13 cellular contexts compared by ENCODE assay signal in genomic region chr3:60192297-60193114, GRCh38.
DNase-seq lines count a peak whose midpoint lies in the region; ATAC-seq lines count a peak whose summit lies in the region.
"Had no signal": no experiment of that assay in that cellular context is flagged by ENCODE, and none has a peak within 500 bp of the region (broad histone marks: within the 10 kb centered on the region; RNA-seq: fewer than 3 reads in every experiment).

No MANE protein-coding gene starts in this region.

- H3K4me3 Mint-ChIP-seq in activated naive CD4-positive, alpha-beta T cell treated with anti-CD3 and anti-CD28 coated beads for 36 hours, result no peak overlapping the region
- H3K4me3 Mint-ChIP-seq in activated T-cell treated with anti-CD3 and anti-CD28 coated beads, Interleukin-2, amount 50 U/mL, for 72 hours, result peak overlapping the region; percentile 35 to 53
- H3K4me3 Mint-ChIP-seq in stimulated activated naive B cell treated with anti-CD40 and anti-IgM and Interleukin-4, amounts not matched to agents 10 μg/mL and 1 μg/mL and 100 μg/mL, for 72 hours, result peak overlapping the region in 1 of 2 donors; percentile 12

- intact Hi-C loops in activated naive CD4-positive, alpha-beta T cell treated with anti-CD3 and anti-CD28 coated beads for 36 hours (cut with micrococcal nuclease), result loop anchor here (1.0 to 5.0 kb wide), 4 partner anchors 106 to 325 kb away; no protein-coding TSS in a partner anchor

- peak; percentile 77 to 79 for ATAC-seq in activated T-cell treated with anti-CD3 and anti-CD28 coated beads, Interleukin-2, amount 50 U/mL, for 72 hours (replicated peaks in 1 of 2)
- ATAC-seq in stimulated activated naive B cell treated with anti-CD40 and anti-IgM and Interleukin-4, amounts not matched to agents 10 μg/mL and 1 μg/mL and 100 μg/mL, for 72 hours (replicated peaks), result peak; percentile 84 to 88
- ATAC-seq: right cardiac atrium had no signal

- DNase-seq in activated naive CD4-positive, alpha-beta T cell treated with anti-CD3 and anti-CD28 coated beads for 36 hours, result peak; percentile 58
- DNase-seq in activated naive CD4-positive, alpha-beta T cell treated with anti-CD3 and anti-CD28 coated beads, Interleukin-2, amount 50 U/mL, for 16 hours, result no peak
- DNase-seq in MV-4-11 (lab: John Stamatoyannopoulos, UW), result peak; percentile 77
- peak; percentile 51 to 53 for DNase-seq in activated T-cell treated with anti-CD3 and anti-CD28 coated beads, Interleukin-2, amount 50 U/mL, for 72 hours
- DNase-seq in stimulated activated naive B cell treated with anti-CD40 and anti-IgM and Interleukin-4, amounts not matched to agents 10 μg/mL and 1 μg/mL and 100 μg/mL, for 72 hours, result peak; percentile 58
- no peak for DNase-seq in T1000 (lab: John Stamatoyannopoulos, UW)
- DNase-seq in NCI-H2107 (lab: John Stamatoyannopoulos, UW), result no peak
- no peak for DNase-seq in COR-L47 (lab: John Stamatoyannopoulos, UW)
- DNase-seq: amygdala; NCI-H1436; NCI-H345; right cardiac atrium; stimulated activated naive CD4-positive, alpha-beta T cell treated with Interleukin-2 at 50 U/mL for 16 hours had no signal

- CTCF ChIA-PET in activated naive CD4-positive, alpha-beta T cell treated with anti-CD3 and anti-CD28 coated beads for 36 hours (lab: Charles Lee), result interaction anchor here (0.7 kb wide), 1 partner anchor 11 kb away, joined by 3 read pairs; no protein-coding TSS in a partner anchor

- H3K4me1 Mint-ChIP-seq in activated naive CD4-positive, alpha-beta T cell treated with anti-CD3 and anti-CD28 coated beads for 36 hours (ENCODE audit: low read depth), result peaks cover 28% of the 10 kb centered on the region
- H3K4me1 Mint-ChIP-seq in activated T-cell treated with anti-CD3 and anti-CD28 coated beads, Interleukin-2, amount 50 U/mL, for 72 hours (ENCODE audit: low read depth), result peaks cover 63% of the 10 kb centered on the region
- H3K4me1 Mint-ChIP-seq in stimulated activated naive B cell treated with anti-CD40 and anti-IgM and Interleukin-4, amounts not matched to agents 10 μg/mL and 1 μg/mL and 100 μg/mL, for 72 hours, result peaks cover 21 to 53% of the 10 kb centered on the region in 2 donors

- no peaks in the 10 kb centered on the region for H3K27me3 Mint-ChIP-seq in activated naive CD4-positive, alpha-beta T cell treated with anti-CD3 and anti-CD28 coated beads for 36 hours (ENCODE audit: low read depth)
- no peaks in the 10 kb centered on the region for H3K27me3 Mint-ChIP-seq in activated T-cell treated with anti-CD3 and anti-CD28 coated beads, Interleukin-2, amount 50 U/mL, for 72 hours (ENCODE audit: low read depth)
- H3K27me3 Mint-ChIP-seq in stimulated activated naive B cell treated with anti-CD40 and anti-IgM and Interleukin-4, amounts not matched to agents 10 μg/mL and 1 μg/mL and 100 μg/mL, for 72 hours, result no peaks in the 10 kb centered on the region

- H3K36me3 Mint-ChIP-seq in activated naive CD4-positive, alpha-beta T cell treated with anti-CD3 and anti-CD28 coated beads for 36 hours (ENCODE audit: low read depth), result peaks cover 2% of the 10 kb centered on the region
- peaks cover 2 to 14% of the 10 kb centered on the region in 2 donors for H3K36me3 Mint-ChIP-seq in activated T-cell treated with anti-CD3 and anti-CD28 coated beads, Interleukin-2, amount 50 U/mL, for 72 hours (ENCODE audit: insufficient read depth in 2 of 2)
- H3K36me3 Mint-ChIP-seq in stimulated activated naive B cell treated with anti-CD40 and anti-IgM and Interleukin-4, amounts not matched to agents 10 μg/mL and 1 μg/mL and 100 μg/mL, for 72 hours, result peaks cover 0 to 10% of the 10 kb centered on the region in 2 donors

- H3K9me3 Mint-ChIP-seq in activated naive CD4-positive, alpha-beta T cell treated with anti-CD3 and anti-CD28 coated beads for 36 hours, result peaks cover 5% of the 10 kb centered on the region
- peaks cover 4 to 8% of the 10 kb centered on the region in 2 donors for H3K9me3 Mint-ChIP-seq in activated T-cell treated with anti-CD3 and anti-CD28 coated beads, Interleukin-2, amount 50 U/mL, for 72 hours
- peaks cover 0 to 6% of the 10 kb centered on the region in 2 donors for H3K9me3 Mint-ChIP-seq in stimulated activated naive B cell treated with anti-CD40 and anti-IgM and Interleukin-4, amounts not matched to agents 10 μg/mL and 1 μg/mL and 100 μg/mL, for 72 hours

- no peak overlapping the region for H3K27ac Mint-ChIP-seq in activated naive CD4-positive, alpha-beta T cell treated with anti-CD3 and anti-CD28 coated beads for 36 hours
- H3K27ac Mint-ChIP-seq in activated T-cell treated with anti-CD3 and anti-CD28 coated beads, Interleukin-2, amount 50 U/mL, for 72 hours, result peak overlapping the region; percentile 81
- peak overlapping the region; percentile 88 for H3K27ac Mint-ChIP-seq in stimulated activated naive B cell treated with anti-CD40 and anti-IgM and Interleukin-4, amounts not matched to agents 10 μg/mL and 1 μg/mL and 100 μg/mL, for 72 hours

Comparison
In these comparisons a context has a peak if more than half of its experiments do, and no peak if none do; other contexts are left out.
1. DNase-seq: peak in activated naive CD4-positive, alpha-beta T cell treated with anti-CD3 and anti-CD28 coated beads for 36 hours (single experiment), MV-4-11 (single experiment), activated T-cell treated with anti-CD3 and anti-CD28 coated beads, Interleukin-2, amount 50 U/mL, for 72 hours (2 of 2) and stimulated activated naive B cell treated with anti-CD40 and anti-IgM and Interleukin-4, amounts not matched to agents 10 μg/mL and 1 μg/mL and 100 μg/mL, for 72 hours (single experiment); none in activated naive CD4-positive, alpha-beta T cell treated with anti-CD3 and anti-CD28 coated beads, Interleukin-2, amount 50 U/mL, for 16 hours (single experiment), T1000 (single experiment), NCI-H2107 (single experiment) and COR-L47 (single experiment).